In the genomic region with DNA sequence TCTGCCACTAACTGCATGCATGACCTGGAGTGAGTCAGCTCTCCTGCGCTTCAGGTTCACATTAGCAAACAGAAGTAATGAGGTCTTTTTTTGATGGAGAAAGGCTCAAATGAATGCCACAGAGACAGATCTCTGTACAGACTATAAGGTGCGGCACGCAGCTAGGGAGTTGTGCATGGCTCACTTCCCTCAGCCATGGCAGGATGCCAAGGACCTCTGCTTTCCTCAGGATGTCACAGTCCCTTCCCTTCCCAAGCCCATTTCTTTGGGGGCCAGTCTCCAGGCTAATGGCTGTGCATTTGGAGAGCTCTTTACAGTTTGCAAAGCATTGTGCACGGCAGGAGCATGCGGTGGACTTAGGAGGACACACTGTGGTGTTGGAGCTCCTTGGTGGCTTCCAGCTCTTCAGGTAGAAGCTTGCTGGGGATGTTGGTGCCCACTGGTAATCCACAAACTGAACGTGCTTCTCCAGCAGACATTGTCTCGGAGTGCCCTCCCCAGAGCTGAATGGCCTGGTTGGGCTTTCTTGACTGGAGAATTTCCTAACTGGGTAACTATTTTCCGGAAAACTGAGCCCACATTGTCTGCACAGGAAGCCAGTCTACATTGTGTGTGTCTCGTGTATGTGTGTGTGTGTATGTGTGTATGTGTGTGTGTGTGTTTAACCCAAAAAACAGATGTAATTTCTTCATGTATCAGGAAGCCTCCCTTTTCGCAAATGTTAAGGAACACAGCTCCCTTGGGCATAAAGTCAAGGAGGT, we compare ENCODE assay signal across 14 cellular contexts.
DNase-seq lines count a peak whose midpoint lies in the region; ATAC-seq and TF ChIP-seq lines count a peak whose summit lies in the region.
"Had no signal": no experiment of that assay in that cellular context is flagged by ENCODE, and none has a peak within 500 bp of the region (broad histone marks: within the 10 kb centered on the region; RNA-seq: fewer than 3 reads in every experiment).

No MANE protein-coding gene starts in this region.

- peak overlapping the region; percentile 68 to 97 (median 93) for H3K4me2 ChIP-seq in BLaER1 treated with 17β-estradiol and CSF1 and Interleukin-3, amounts not matched to agents 10 nM and 100 nM
- H3K4me2 ChIP-seq: hepatocyte had no signal

- no peaks in the 10 kb centered on the region for H3K36me3 Mint-ChIP-seq in activated CD4-positive, alpha-beta T cell treated with anti-CD3 and anti-CD28 coated beads for 36 hours (ENCODE audit: low read depth)
- H3K36me3 Mint-ChIP-seq: type B pancreatic cell had no signal

- peaks cover 0 to 12% (median 0%) of the 10 kb centered on the region in 11 experiments; a peak in 2 of 22 replicates for H4K20me1 ChIP-seq in BLaER1 treated with 17β-estradiol and CSF1 and Interleukin-3, amounts not matched to agents 10 nM and 100 nM

- H3K27me3 Mint-ChIP-seq in activated CD4-positive, alpha-beta T cell treated with anti-CD3 and anti-CD28 coated beads for 36 hours: peaks cover 15% of the 10 kb centered on the region

- DNase-seq in MV-4-11 (lab: John Stamatoyannopoulos, UW): peak; percentile 2
- DNase-seq in coronary artery (ENCODE audit: low spot score): no peak
- DNase-seq in medulla oblongata (ENCODE audit: extremely low spot score): peak; percentile 47
- DNase-seq in activated CD4-positive, alpha-beta T cell treated with anti-CD3 and anti-CD28 coated beads for 36 hours: no peak
- DNase-seq in hepatic stellate cell (ENCODE audit: low spot score): no peak
- DNase-seq in NCI-H524 (lab: John Stamatoyannopoulos, UW): no peak
- DNase-seq: COR-L47, GOT3, NCI-H2029 had no signal

- no peaks in the 10 kb centered on the region for H3K9me3 Mint-ChIP-seq in activated CD4-positive, alpha-beta T cell treated with anti-CD3 and anti-CD28 coated beads for 36 hours (ENCODE audit: low read depth)
- H3K9me3 Mint-ChIP-seq: T-helper 1 cell treated with Interleukin-12 subunit alpha and Interleukin-12 subunit beta and Interleukin-4 antibody, amounts not matched to agents 30 μg/mL and 1 μg/mL, for 36 hours; type B pancreatic cell had no signal

- peak overlapping the region in 1 of 10 experiments; percentile 24; a peak in 2 of 20 replicates for H3K4me3 ChIP-seq in BLaER1 treated with 17β-estradiol and CSF1 and Interleukin-3, amounts not matched to agents 10 nM and 100 nM
- peak overlapping the region; percentile 42 for H3K4me3 ChIP-seq in coronary artery
- H3K4me3 ChIP-seq: hepatocyte had no signal

- peaks cover 19 to 58% (median 42%) of the 10 kb centered on the region in 11 experiments for H3K27me3 ChIP-seq in BLaER1 treated with 17β-estradiol and CSF1 and Interleukin-3, amounts not matched to agents 10 nM and 100 nM
- H3K27me3 ChIP-seq: hepatocyte had no signal

- CTCF ChIA-PET in activated CD4-positive, alpha-beta T cell treated with anti-CD3 and anti-CD28 coated beads for 36 hours (lab: Charles Lee): interaction anchor here (0.6 kb wide), 2 partner anchors 12 to 182 kb away, joined by 3 read pairs; no protein-coding TSS in a partner anchor

- no peak for ATAC-seq in GM21390 (IDR thresholded peaks at IDR 0.05; ENCODE audit: unreplicated experiment)
- no peak for ATAC-seq in activated CD4-positive, alpha-beta T cell treated with anti-CD3 and anti-CD28 coated beads for 36 hours

- H3K9me3 ChIP-seq in BLaER1 treated with 17β-estradiol and CSF1 and Interleukin-3, amounts not matched to agents 10 nM and 100 nM (replicated peaks in 1 of 11): no peaks in the 10 kb centered on the region

- TF ChIP-seq CTCF in coronary artery (IDR thresholded peaks at IDR 0.05): no peak

- H3K36me3 ChIP-seq in BLaER1 treated with 17β-estradiol and CSF1 and Interleukin-3, amounts not matched to agents 10 nM and 100 nM: no peaks in the 10 kb centered on the region

- H3K27ac ChIP-seq in BLaER1 treated with 17β-estradiol and CSF1 and Interleukin-3, amounts not matched to agents 10 nM and 100 nM: peak overlapping the region in 8 of 11 experiments; percentile 5 to 67 (median 52); a peak in 14 of 22 replicates
- H3K27ac ChIP-seq in coronary artery: peak overlapping the region in 1 of 2 donors; percentile 80
- H3K27ac ChIP-seq: hepatocyte had no signal

- H3K4me1 ChIP-seq in BLaER1 treated with 17β-estradiol and CSF1 and Interleukin-3, amounts not matched to agents 10 nM and 100 nM: peaks cover 59 to 81% (median 69%) of the 10 kb centered on the region in 10 experiments

- H3K27ac Mint-ChIP-seq in activated CD4-positive, alpha-beta T cell treated with anti-CD3 and anti-CD28 coated beads for 36 hours: no peak overlapping the region
- H3K27ac Mint-ChIP-seq: T-helper 1 cell treated with Interleukin-12 subunit alpha and Interleukin-12 subunit beta and Interleukin-4 antibody, amounts not matched to agents 30 μg/mL and 1 μg/mL, for 36 hours; type B pancreatic cell had no signal

- peaks cover 46% of the 10 kb centered on the region for H3K4me1 Mint-ChIP-seq in activated CD4-positive, alpha-beta T cell treated with anti-CD3 and anti-CD28 coated beads for 36 hours

- intact Hi-C loops in activated CD4-positive, alpha-beta T cell treated with anti-CD3 and anti-CD28 coated beads for 36 hours (cut with DNase I, micrococcal nuclease): loop anchor here in 1 of 2 experiments (5.0 to 10.0 kb wide), 2 partner anchors 33 to 515 kb away; no protein-coding TSS in a partner anchor

- peak overlapping the region in 4 of 11 experiments; percentile 3 to 30 (median 12); a peak in 2 of 22 replicates for H3K9ac ChIP-seq in BLaER1 treated with 17β-estradiol and CSF1 and Interleukin-3, amounts not matched to agents 10 nM and 100 nM

- POLR2A ChIA-PET in activated CD4-positive, alpha-beta T cell treated with anti-CD3 and anti-CD28 coated beads for 36 hours (lab: Charles Lee): no interaction called here

- H3K4me3 Mint-ChIP-seq in activated CD4-positive, alpha-beta T cell treated with anti-CD3 and anti-CD28 coated beads for 36 hours: no peak overlapping the region
- H3K4me3 Mint-ChIP-seq: T-helper 1 cell treated with Interleukin-12 subunit alpha and Interleukin-12 subunit beta and Interleukin-4 antibody, amounts not matched to agents 30 μg/mL and 1 μg/mL, for 36 hours; type B pancreatic cell had no signal

Comparison
In these comparisons a context has a peak if more than half of its experiments do, and no peak if none do; other contexts are left out.
1. DNase-seq: peak in MV-4-11 (single experiment) and medulla oblongata (single experiment); none in coronary artery (single experiment), activated CD4-positive, alpha-beta T cell treated with anti-CD3 and anti-CD28 coated beads for 36 hours (single experiment), hepatic stellate cell (single experiment) and NCI-H524 (0 of 2).